ENCODE assay signal across 15 cellular contexts in genomic region chr21:29117372-29117955, GRCh38. TPM values are rescaled to one million over a fixed set of nuclear protein-coding genes. Genes with fewer than 3 reads are reported as not detected.
DNase-seq lines count a peak whose midpoint lies in the region; ATAC-seq, FAIRE-seq and TF ChIP-seq lines count a peak whose summit lies in the region.
"Had no signal": no experiment of that assay in that cellular context is flagged by ENCODE, and none has a peak within 500 bp of the region (broad histone marks: within the 10 kb centered on the region; RNA-seq: fewer than 3 reads in every experiment).

No MANE protein-coding gene starts in this region.

- no peak overlapping the region for H2BK5ac ChIP-seq in mesendoderm (ENCODE audit: low read length)

- H3K27ac ChIP-seq in mesendoderm (ENCODE audit: low read depth, low read length) = no peak overlapping the region
- no peak overlapping the region for H3K27ac ChIP-seq in WERI-Rb-1
- H3K27ac ChIP-seq: BLaER1, brain microvascular endothelial cell had no signal

- H3K36me3 ChIP-seq in bronchial epithelial cell (ENCODE audit: control insufficient read depth, insufficient read depth, low read length) (no peaks in the 10 kb centered on the region), mesendoderm (ENCODE audit: control insufficient read depth, insufficient read depth, low read length) (no peaks in the 10 kb centered on the region), WERI-Rb-1 (no peaks in the 10 kb centered on the region)
- H3K36me3 ChIP-seq: BLaER1, brain microvascular endothelial cell had no signal

- in situ Hi-C loops in GM13976 (cut with MboI; ENCODE audit: low sequenced_read_pairs, unreplicated experiment) = no loop called here

- H3K79me1 ChIP-seq in mesendoderm (ENCODE audit: low read length) = no peaks in the 10 kb centered on the region

- H3K9ac ChIP-seq in mesendoderm (ENCODE audit: low read length) = no peak overlapping the region
- H3K9ac ChIP-seq: BLaER1 had no signal

- ATAC-seq in GM21381 (IDR thresholded peaks at IDR 0.05; ENCODE audit: unreplicated experiment) (peak; percentile 57), HG03060 (IDR thresholded peaks at IDR 0.05; ENCODE audit: low read depth, unreplicated experiment) (peak; percentile 53)

- peak; percentile 42 for DNase-seq in GM13976 (ENCODE audit: low spot score)
- DNase-seq in bronchial epithelial cell (ENCODE audit: low read depth) = peak; percentile 32
- no peak for DNase-seq in mesendoderm
- DNase-seq in WERI-Rb-1 = no peak
- DNase-seq in stimulated activated CD4-positive, alpha-beta T cell treated with anti-CD3 and anti-CD28 coated beads, Interleukin-12 subunit alpha, Interleukin-12 subunit beta, amount 100 ng/mL, for 4 hours = no peak
- DNase-seq in Kasumi-1 (lab: John Stamatoyannopoulos, UW) = no peak
- DNase-seq: activated effector memory CD4-positive, alpha-beta T cell treated with Interleukin-2 at 50 U/mL for 16 hours; brain microvascular endothelial cell; HCEC 1CT; NCI-H345; RPMI8226 had no signal

- FAIRE-seq in bronchial epithelial cell (lab: Jason Lieb, UNC) = no peak
- FAIRE-seq: keratinocyte had no signal

- no CpG with 5 or more reads among the region's 3 CpGs for WGBS in mesendoderm (ENCODE audit: extremely low coverage, insufficient coverage, low lambda C conversion rate)

- no peak overlapping the region for H3K4me2 ChIP-seq in mesendoderm (ENCODE audit: low read length)
- H3K4me2 ChIP-seq: BLaER1 had no signal

- H3K27me3 ChIP-seq in bronchial epithelial cell (ENCODE audit: control insufficient read depth, insufficient read depth, low read length) (no peaks in the 10 kb centered on the region), mesendoderm (ENCODE audit: insufficient read depth, low read length, poor library complexity) (no peaks in the 10 kb centered on the region), WERI-Rb-1 (ENCODE audit: insufficient read depth, low read depth, severe bottlenecking) (no peaks in the 10 kb centered on the region)
- H3K27me3 ChIP-seq: BLaER1, brain microvascular endothelial cell had no signal

- no peak overlapping the region for H3K56ac ChIP-seq in mesendoderm (ENCODE audit: low read length)

- no peak overlapping the region for H4K5ac ChIP-seq in mesendoderm (ENCODE audit: low read length)

- no peak overlapping the region for H2AK5ac ChIP-seq in mesendoderm (ENCODE audit: low read length)

- no peak overlapping the region for H2BK120ac ChIP-seq in mesendoderm (ENCODE audit: low read depth, low read length)

- H3K9me3 ChIP-seq in WERI-Rb-1 (ENCODE audit: severe bottlenecking) = no peaks in the 10 kb centered on the region
- H3K9me3 ChIP-seq: BLaER1 had no signal

- H3K4me3 ChIP-seq in bronchial epithelial cell (ENCODE audit: low read depth, low read length) (no peak overlapping the region), mesendoderm (ENCODE audit: low read length) (no peak overlapping the region), WERI-Rb-1 (ENCODE audit: low read depth, low read length) (no peak overlapping the region)
- H3K4me3 ChIP-seq: BLaER1 had no signal

- no peak overlapping the region for H3K23ac ChIP-seq in mesendoderm (ENCODE audit: low read length)

- H3K4ac ChIP-seq in mesendoderm (ENCODE audit: low read depth, low read length) = no peak overlapping the region

- TF ChIP-seq CTCF in GM13976 (IDR thresholded peaks at IDR 0.05; ENCODE audit: borderline replicate concordance, control extremely low read depth, extremely low read depth, insufficient read depth, missing control alignments) (no peak), bronchial epithelial cell (IDR thresholded peaks at IDR 0.05; ENCODE audit: insufficient read depth, low read length, severe bottlenecking) (no peak), WERI-Rb-1 (IDR thresholded peaks at IDR 0.05; ENCODE audit: low read depth, low read length) (no peak)

- no peak overlapping the region for H4K8ac ChIP-seq in mesendoderm (ENCODE audit: low read depth, low read length)

- no peak overlapping the region for H2BK15ac ChIP-seq in mesendoderm (replicated peaks; ENCODE audit: low read depth)

- no peaks in the 10 kb centered on the region for H3K79me2 ChIP-seq in mesendoderm (ENCODE audit: control insufficient read depth, insufficient read depth, low read length)

- no peak overlapping the region for H3K18ac ChIP-seq in mesendoderm (ENCODE audit: low read length)

- peaks cover 2% of the 10 kb centered on the region for H3K4me1 ChIP-seq in mesendoderm (ENCODE audit: control insufficient read depth, low read depth, low read length)
- H3K4me1 ChIP-seq: BLaER1 had no signal

RNA-seq across cellular contexts. Expression of gene MAP3K7CL, which starts 13.0 kb away (rescaled TPM):
- total RNA-seq in bronchial epithelial cell = 5.8 and 8.1 TPM in 2 replicates
- 0.03 TPM for polyA plus RNA-seq in mesendoderm (2013, experiment 1 of 2)
- 0.03 TPM for polyA plus RNA-seq in mesendoderm (2013, experiment 2 of 2)

RNA-seq across cellular contexts. Expression of gene CCT8, which starts 44.0 kb away (rescaled TPM):
- 117 and 222 TPM in 2 replicates for total RNA-seq in bronchial epithelial cell
- polyA plus RNA-seq in mesendoderm (2013, experiment 1 of 2) = 356 TPM
- 349 TPM for polyA plus RNA-seq in mesendoderm (2013, experiment 2 of 2)

Comparison
In these comparisons a context has a peak if more than half of its experiments do, and no peak if none do; other contexts are left out.
1. DNase-seq: peak in GM13976 (single experiment) and bronchial epithelial cell (single experiment); none in mesendoderm (single experiment), WERI-Rb-1 (single experiment), stimulated activated CD4-positive, alpha-beta T cell treated with anti-CD3 and anti-CD28 coated beads, Interleukin-12 subunit alpha, Interleukin-12 subunit beta, amount 100 ng/mL, for 4 hours (single experiment) and Kasumi-1 (0 of 2).